ENCODE assay signal across 8 cellular contexts in the genomic region with DNA sequence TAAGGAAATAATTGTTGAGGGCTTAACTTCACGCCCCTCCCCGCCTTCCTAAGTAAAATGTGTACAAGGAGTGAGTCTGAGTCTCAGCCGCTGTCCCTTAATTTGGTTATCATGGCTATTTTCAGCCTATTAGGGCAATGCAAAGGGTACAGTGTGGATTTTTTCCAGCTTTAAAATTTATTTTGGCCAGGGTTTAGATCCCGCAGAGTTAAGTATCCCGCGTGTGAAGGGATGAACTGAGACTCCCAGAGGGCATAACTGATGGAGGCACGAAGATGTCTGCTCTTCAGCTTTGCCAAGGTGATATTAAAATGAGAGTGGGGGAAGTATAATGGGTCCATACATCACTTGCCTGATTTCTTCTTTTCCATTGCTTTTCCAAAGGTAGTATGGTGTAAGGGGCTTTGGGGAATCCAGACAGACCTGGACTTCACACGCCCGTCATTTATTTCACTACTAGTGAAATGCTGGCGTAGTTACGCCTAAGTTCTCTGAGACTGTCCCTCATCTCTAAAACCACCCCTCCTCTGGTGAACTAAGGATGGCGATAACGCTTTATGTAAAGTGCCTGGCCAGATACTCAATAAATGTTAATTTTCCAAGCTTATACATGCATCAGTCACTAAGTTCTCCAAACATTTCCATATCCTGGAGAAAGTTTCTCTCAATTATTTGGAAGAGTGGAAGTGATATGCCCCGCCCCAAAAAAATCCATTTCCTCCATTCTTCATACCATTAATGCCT. TPM values are rescaled to one million over a fixed set of nuclear protein-coding genes. Genes with fewer than 3 reads are reported as not detected.
DNase-seq lines count a peak whose midpoint lies in the region; ATAC-seq and TF ChIP-seq lines count a peak whose summit lies in the region.

No MANE protein-coding gene starts in this region.

- no peaks in the 10 kb centered on the region for H3K36me3 ChIP-seq in SK-N-MC (ENCODE audit: insufficient read depth, low read length)
- no peaks in the 10 kb centered on the region for H3K36me3 ChIP-seq in sigmoid colon

- 34 to 41% methylated on average over 14 of the region's 14 CpGs for WGBS in sigmoid colon, 2 donors

- ATAC-seq in GM18861 (IDR thresholded peaks at IDR 0.05; ENCODE audit: unreplicated experiment) (no peak), HG02588 (IDR thresholded peaks at IDR 0.05; ENCODE audit: unreplicated experiment) (no peak)

- peaks cover 0 to 54% (median 43%) of the 10 kb centered on the region in 4 donors for H3K4me1 ChIP-seq in sigmoid colon

- no peaks in the 10 kb centered on the region for H3K27me3 ChIP-seq in sigmoid colon

- no peaks in the 10 kb centered on the region for H3K9me3 ChIP-seq in SK-N-MC (ENCODE audit: low read depth, low read length)
- H3K9me3 ChIP-seq in sigmoid colon, result no peaks in the 10 kb centered on the region

- intact Hi-C loops in sigmoid colon (cut with DNase I), result loop anchor here (10.0 kb wide), 1 partner anchor 280 kb away; a partner anchor contains a TSS

- TF ChIP-seq CTCF in GM12865 (IDR thresholded peaks at IDR 0.05; ENCODE audit: insufficient read depth, low read depth, low read length, missing control alignments), result no peak
- TF ChIP-seq CTCF in fibroblast of mammary gland (conservative IDR thresholded peaks at IDR 0.05; ENCODE audit: control insufficient read depth, insufficient read depth, low read depth, low read length), result no peak
- TF ChIP-seq CTCF in sigmoid colon (IDR thresholded peaks at IDR 0.05), result no peak

- no peak overlapping the region; the same call in 1 of the 2 replicates for H3K27ac ChIP-seq in SK-N-MC
- peak overlapping the region; percentile 89 to 94 (median 90) for H3K27ac ChIP-seq in sigmoid colon

- peak overlapping the region; percentile 73 for H3K9ac ChIP-seq in SK-N-MC (ENCODE audit: insufficient read length)

- TF ChIP-seq POLR2A in sigmoid colon (IDR thresholded peaks at IDR 0.05), result no peak

- peak overlapping the region; percentile 54 for H3K4me3 ChIP-seq in GM12865 (ENCODE audit: low read depth, low read length)
- peak overlapping the region; percentile 97 for H3K4me3 ChIP-seq in SK-N-MC
- H3K4me3 ChIP-seq in fibroblast of mammary gland (ENCODE audit: control insufficient read depth, low read depth, low read length), result peak overlapping the region; percentile 83
- H3K4me3 ChIP-seq in sigmoid colon, result peak overlapping the region; percentile 83 to 97 (median 94)

- no peak for TF ChIP-seq EP300 in sigmoid colon (IDR thresholded peaks at IDR 0.05)

- no peak for DNase-seq in GM12865 (ENCODE audit: low read depth)
- DNase-seq in SK-N-MC (ENCODE audit: low read depth, low spot score), result no peak
- no peak for DNase-seq in fibroblast of mammary gland (ENCODE audit: low read depth)
- no peak for DNase-seq in sigmoid colon
- DNase-seq in SKM-1 (lab: John Stamatoyannopoulos, UW; ENCODE audit: unreplicated experiment), result no peak
- DNase-seq in NCI-H2081 (lab: John Stamatoyannopoulos, UW), result no peak

RNA-seq across cellular contexts. Expression of a gene that starts 0.9 kb away (rescaled TPM):
- 10 to 100 TPM; 36.8 to 53.5 (median 50.4) TPM for total RNA-seq in sigmoid colon
- polyA plus RNA-seq in sigmoid colon, result 10 to 100 TPM; 20.2 to 34.7 (median 27.6) TPM

RNA-seq across cellular contexts. Expression of a gene that starts 39.0 kb away (rescaled TPM):
- 100 to 1,000 TPM; 160 to 206 (median 183) TPM for total RNA-seq in sigmoid colon
- 100 to 1,000 TPM in 1 of 3 donors, 10 to 100 TPM in 2; 54.1 to 210 (median 80.7) TPM for polyA plus RNA-seq in sigmoid colon
